8 cellular contexts compared by ENCODE assay signal in the genomic region with DNA sequence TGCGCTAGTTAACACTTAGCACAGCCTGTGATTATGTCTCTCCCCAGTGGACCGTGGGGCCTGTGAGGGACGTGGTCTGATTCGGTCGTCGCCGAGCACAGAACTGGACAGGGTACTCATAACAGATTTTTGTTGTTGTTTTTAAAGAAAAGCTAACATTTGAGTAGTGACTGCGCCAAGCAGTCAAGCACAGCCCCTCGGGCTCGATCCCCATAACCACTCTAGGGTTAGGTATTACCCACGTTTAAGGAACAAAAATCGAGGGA. TPM values are rescaled to one million over a fixed set of nuclear protein-coding genes. Genes with fewer than 3 reads are reported as not detected.
A peak's percentile ranks its signal among the peaks of the same experiment; 100 is the strongest.
DNase-seq lines count a peak whose midpoint lies in the region; ATAC-seq and TF ChIP-seq lines count a peak whose summit lies in the region.

No MANE protein-coding gene starts in this region.

- no peaks in the 10 kb centered on the region for H3K27me3 Mint-ChIP-seq in Calu3 (ENCODE audit: unreplicated experiment)

- BruUV-seq in Calu3 (replicated peaks; lab: Mats Ljungman, UMichigan): no TSS peak

- intact Hi-C loops in Calu3 (cut with micrococcal nuclease; ENCODE audit: unreplicated experiment) (no loop called here), ovary (cut with DNase I) (loop anchor here in 1 of 4 donors (5.0 kb wide), 1 partner anchor 33 kb away; a partner anchor contains a TSS)

- peak overlapping the region; percentile 66 for H3K4me2 ChIP-seq in OCI-LY3 (ENCODE audit: low read length)

- H3K36me3 ChIP-seq in OCI-LY3 (replicated peaks; ENCODE audit: low read depth, low read length): peaks cover 18% of the 10 kb centered on the region
- no peaks in the 10 kb centered on the region for H3K36me3 ChIP-seq in ovary

- H3K27me3 ChIP-seq in OCI-LY3 (ENCODE audit: low read depth, low read length) (no peaks in the 10 kb centered on the region), ovary (no peaks in the 10 kb centered on the region)

- H3K36me3 Mint-ChIP-seq in Calu3 (ENCODE audit: insufficient read depth, unreplicated experiment): peaks cover 66% of the 10 kb centered on the region

- DNase-seq in Calu3 (no peak), epithelial cell of esophagus (ENCODE audit: low read depth) (no peak), ovary (peak in 1 of 5 donors; percentile 48), KG1 (lab: John Stamatoyannopoulos, UW) (no peak), cerebellar nuclear complex (lab: John Stamatoyannopoulos, UW) (no peak)

- H3K27ac ChIP-seq in OCI-LY3 (ENCODE audit: low read length) (no peak overlapping the region), ovary (peak overlapping the region in 1 of 2 donors; percentile 94)

- peaks cover 29% of the 10 kb centered on the region for H4K20me1 ChIP-seq in OCI-LY3 (ENCODE audit: insufficient read depth, low read length)

- H3K4me1 ChIP-seq in OCI-LY3 (ENCODE audit: low read length) (peaks cover 41% of the 10 kb centered on the region), ovary (ENCODE audit: insufficient read depth) (peaks cover 5% of the 10 kb centered on the region)

- TF ChIP-seq CTCF in Calu3 (IDR thresholded peaks at IDR 0.05; ENCODE audit: unreplicated experiment) (no peak), OCI-LY3 (IDR thresholded peaks at IDR 0.05; ENCODE audit: low read depth, low read length) (no peak), epithelial cell of esophagus (IDR thresholded peaks at IDR 0.05; ENCODE audit: insufficient read depth, low read depth, low read length, missing control alignments) (no peak), ovary (IDR thresholded peaks at IDR 0.05) (no peak)

- CTCF ChIA-PET in Calu3 (lab: Charles Lee): interaction anchor here (0.7 to 2.0 kb wide), 3 partner anchors 11 to 19 kb away, joined by 3 to 9 read pairs (median 4); no protein-coding TSS in a partner anchor

- H3K27ac Mint-ChIP-seq in Calu3 (ENCODE audit: unreplicated experiment): peak overlapping the region; percentile 64

- H3K4me3 ChIP-seq in OCI-LY3 (ENCODE audit: low read length) (peak overlapping the region; percentile 80), epithelial cell of esophagus (ENCODE audit: low read length) (peak overlapping the region; percentile 91), ovary (peak overlapping the region; percentile 83)

- H3K9me3 Mint-ChIP-seq in Calu3 (ENCODE audit: low read depth, unreplicated experiment): peaks cover 5% of the 10 kb centered on the region

- H3K4me3 Mint-ChIP-seq in Calu3 (ENCODE audit: low read depth, unreplicated experiment): peak overlapping the region; percentile 85

- no peak for TF ChIP-seq POLR2A in ovary (IDR thresholded peaks at IDR 0.05)

- no peak overlapping the region; the same call in 1 of the 2 replicates for H3K9ac ChIP-seq in OCI-LY3 (ENCODE audit: low read length)

- H3K9me3 ChIP-seq in OCI-LY3 (ENCODE audit: insufficient read depth, low read length) (peaks cover 7% of the 10 kb centered on the region), ovary (no peaks in the 10 kb centered on the region)

- peaks cover 29% of the 10 kb centered on the region for H3K79me2 ChIP-seq in OCI-LY3 (ENCODE audit: low read length)

- 65 to 68% (median 65%) methylated on average over 12 of the region's 12 CpGs for WGBS in ovary, 3 donors

- no peak for ATAC-seq in HG03025 (IDR thresholded peaks at IDR 0.05; ENCODE audit: low FRiP score, unreplicated experiment)
- ATAC-seq in HG03439 (IDR thresholded peaks at IDR 0.05; ENCODE audit: unreplicated experiment): no peak

- H3K4me1 Mint-ChIP-seq in Calu3 (ENCODE audit: low read depth, unreplicated experiment): peaks cover 36% of the 10 kb centered on the region

- no peak for TF ChIP-seq EP300 in ovary (IDR thresholded peaks at IDR 0.05)

- no peak overlapping the region for H2AFZ ChIP-seq in OCI-LY3 (ENCODE audit: low read depth, low read length)

RNA-seq across cellular contexts. Expression of a gene that starts 0.8 kb away (rescaled TPM):
- total RNA-seq in Calu3 (2022) (231 and 256 TPM in 2 replicates), ovary (100 to 1,000 TPM; 108 to 256 (median 206) TPM)
- 100 to 1,000 TPM in 1 of 2 donors, 10 to 100 TPM in 1; 22.2 to 186 TPM for polyA plus RNA-seq in ovary

RNA-seq across cellular contexts. Expression of a gene that starts 17.2 kb away (rescaled TPM):
- 185 and 189 TPM in 2 replicates for total RNA-seq in Calu3 (2022)
- total RNA-seq in ovary: 100 to 1,000 TPM in 1 of 7 donors, 10 to 100 TPM in 6; 47.2 to 111 (median 74.2) TPM
- polyA plus RNA-seq in ovary: 10 to 100 TPM in 1 of 2 donors, 1 to 10 TPM in 1; 6.8 to 39.0 TPM

RNA-seq across cellular contexts. Expression of a gene that starts 27.0 kb away (rescaled TPM):
- total RNA-seq in Calu3 (2022) (58.9 and 65.2 TPM in 2 replicates), ovary (10 to 100 TPM; 10.6 to 45.3 (median 30.0) TPM)
- polyA plus RNA-seq in ovary: 10 to 100 TPM; 24.3 to 34.8 TPM

RNA-seq across cellular contexts. Expression of a gene that starts 27.3 kb away (rescaled TPM):
- total RNA-seq in Calu3 (2022) (54.7 and 56.9 TPM in 2 replicates), ovary (10 to 100 TPM; 23.1 to 77.5 (median 49.8) TPM)
- polyA plus RNA-seq in ovary: 10 to 100 TPM; 41.3 to 66.9 TPM

RNA-seq across cellular contexts. Expression of a gene that starts 32.1 kb away (rescaled TPM):
- total RNA-seq in Calu3 (2022) (89.7 and 95.8 TPM in 2 replicates), ovary (10 to 100 TPM; 30.3 to 89.9 (median 85.3) TPM)
- polyA plus RNA-seq in ovary: 10 to 100 TPM; 34.3 to 67.4 TPM
